Comparison of ENCODE assay signal across 14 cellular contexts in genomic region chr11:133895551-133895950, GRCh38. TPM values are rescaled to one million over a fixed set of nuclear protein-coding genes. Genes with fewer than 3 reads are reported as not detected.
DNase-seq lines count a peak whose midpoint lies in the region; ATAC-seq and TF ChIP-seq lines count a peak whose summit lies in the region.
"Had no signal": no experiment of that assay in that cellular context is flagged by ENCODE, and none has a peak within 500 bp of the region (broad histone marks: within the 10 kb centered on the region; RNA-seq: fewer than 3 reads in every experiment).

No MANE protein-coding gene starts in this region.

- H3K9ac ChIP-seq in BLaER1 treated with 17β-estradiol and CSF1 and Interleukin-3, amounts not matched to agents 10 nM and 100 nM, result peak overlapping the region in 5 of 11 experiments; percentile 3 to 64 (median 48); a peak in 9 of 22 replicates
- H3K9ac ChIP-seq in endodermal cell (ENCODE audit: extremely low read depth, low read length, poor library complexity, severe bottlenecking), result no peak overlapping the region

- ATAC-seq in GM19395 (IDR thresholded peaks at IDR 0.05; ENCODE audit: unreplicated experiment) (peak; percentile 38), HG02884 (IDR thresholded peaks at IDR 0.05; ENCODE audit: unreplicated experiment) (peak; percentile 24)

- peaks cover 11% of the 10 kb centered on the region for H3K4me1 Mint-ChIP-seq in endodermal cell

- peaks cover 8% of the 10 kb centered on the region for H3K36me3 Mint-ChIP-seq in endodermal cell (ENCODE audit: low read depth)

- peaks cover 6% of the 10 kb centered on the region for H3K27me3 Mint-ChIP-seq in endodermal cell (ENCODE audit: insufficient read depth)

- DNase-seq in endodermal cell (peak; percentile 65), kidney glomerular epithelial cell (lab: John Stamatoyannopoulos, UW) (no peak), NCI-H2029 (lab: John Stamatoyannopoulos, UW) (no peak), left ventricle myocardium inferior (no peak)
- no peak for DNase-seq in activated CD4-positive, alpha-beta T cell treated with anti-CD3 and anti-CD28 coated beads, Interleukin-2, amount 50 U/mL, for 4 hours
- DNase-seq: DMS153; NCI-H1436 treated with DMSO at 0.1 percent for 48 hours; SIG-M5; stimulated activated CD4-positive, alpha-beta T cell treated with anti-CD3 and anti-CD28 coated beads, Interleukin-2, amount 100 ng/mL, for 24 hours had no signal

- peak overlapping the region in 5 of 11 experiments; percentile 23 to 76 (median 66); a peak in 9 of 22 replicates for H3K27ac ChIP-seq in BLaER1 treated with 17β-estradiol and CSF1 and Interleukin-3, amounts not matched to agents 10 nM and 100 nM
- H3K27ac ChIP-seq in endodermal cell (ENCODE audit: low read depth, low read length) (peak overlapping the region; percentile 29), left ventricle myocardium inferior (replicated peaks) (no peak overlapping the region)
- H3K27ac ChIP-seq: prostate gland had no signal

- H3K4me3 ChIP-seq in BLaER1 treated with 17β-estradiol and CSF1 and Interleukin-3, amounts not matched to agents 10 nM and 100 nM, result peak overlapping the region in 1 of 10 experiments; percentile 18; a peak in 1 of 20 replicates
- H3K4me3 ChIP-seq in endodermal cell (ENCODE audit: low read length) (no peak overlapping the region), left ventricle myocardium inferior (no peak overlapping the region)
- H3K4me3 ChIP-seq: prostate gland had no signal

- 74 to 80% methylated on average over 6 to 8 of the region's 8 CpGs for WGBS in endodermal cell (ENCODE audit: insufficient coverage in 1 of 2, insufficient read length in 1 of 2), 2 experiments

- 0 out of 22 replicates have a peak, but pooled peaks cover 0 to 13% (median 0%) of the 10 kb centered on the region in 11 experiments for H3K9me3 ChIP-seq in BLaER1 treated with 17β-estradiol and CSF1 and Interleukin-3, amounts not matched to agents 10 nM and 100 nM (replicated peaks in 1 of 11)
- H3K9me3 ChIP-seq in endodermal cell (ENCODE audit: control insufficient read depth, low read length) (no peaks in the 10 kb centered on the region), left ventricle myocardium inferior (replicated peaks) (no peaks in the 10 kb centered on the region)
- H3K9me3 ChIP-seq: prostate gland had no signal

- TF ChIP-seq CTCF in endodermal cell (conservative IDR thresholded peaks at IDR 0.05) (no peak), left ventricle myocardium inferior (IDR thresholded peaks at IDR 0.05; ENCODE audit: borderline replicate concordance) (no peak)

- H3K4me3 Mint-ChIP-seq in endodermal cell, result no peak overlapping the region

- no peaks in the 10 kb centered on the region for H3K36me3 ChIP-seq in BLaER1 treated with 17β-estradiol and CSF1 and Interleukin-3, amounts not matched to agents 10 nM and 100 nM
- no peaks in the 10 kb centered on the region for H3K36me3 ChIP-seq in endodermal cell (ENCODE audit: control insufficient read depth, insufficient read depth, low read length)
- no peaks in the 10 kb centered on the region for H3K36me3 ChIP-seq in left ventricle myocardium inferior
- H3K36me3 ChIP-seq: prostate gland had no signal

- H4K20me1 ChIP-seq in BLaER1 treated with 17β-estradiol and CSF1 and Interleukin-3, amounts not matched to agents 10 nM and 100 nM, result no peaks in the 10 kb centered on the region

- H3K4me2 ChIP-seq in BLaER1 treated with 17β-estradiol and CSF1 and Interleukin-3, amounts not matched to agents 10 nM and 100 nM, result peak overlapping the region; percentile 49 to 85 (median 73)

- H3K27me3 ChIP-seq in BLaER1 treated with 17β-estradiol and CSF1 and Interleukin-3, amounts not matched to agents 10 nM and 100 nM, result no peaks in the 10 kb centered on the region
- H3K27me3 ChIP-seq in endodermal cell (ENCODE audit: control insufficient read depth, insufficient read depth, low read length, poor library complexity, severe bottlenecking), result no peaks in the 10 kb centered on the region
- H3K27me3 ChIP-seq in left ventricle myocardium inferior (ENCODE audit: low read depth), result no peaks in the 10 kb centered on the region

- no peak overlapping the region for H3K27ac Mint-ChIP-seq in endodermal cell

- H3K9me3 Mint-ChIP-seq in endodermal cell, result no peaks in the 10 kb centered on the region

- peaks cover 24 to 84% (median 64%) of the 10 kb centered on the region in 10 experiments for H3K4me1 ChIP-seq in BLaER1 treated with 17β-estradiol and CSF1 and Interleukin-3, amounts not matched to agents 10 nM and 100 nM
- no peaks in the 10 kb centered on the region for H3K4me1 ChIP-seq in endodermal cell (ENCODE audit: control insufficient read depth, insufficient read depth, low read length)
- peaks cover 12% of the 10 kb centered on the region for H3K4me1 ChIP-seq in left ventricle myocardium inferior
- H3K4me1 ChIP-seq: prostate gland had no signal

- intact Hi-C loops in left ventricle myocardium inferior (cut with micrococcal nuclease), result no loop called here

RNA-seq across cellular contexts. Expression of gene SPATA19, which starts 50.2 kb away (rescaled TPM):
- total RNA-seq in endodermal cell (not detected), left ventricle myocardium inferior (not detected)
- polyA plus RNA-seq in endodermal cell (2013, experiment 1 of 2), result not detected
- polyA plus RNA-seq in endodermal cell (2013, experiment 2 of 2), result not detected
- total RNA-seq: fibroblast of lung had no signal
- polyA plus RNA-seq: fibroblast of lung had no signal
